Comparison of ENCODE assay signal across 13 cellular contexts in genomic region chr3:55521086-55522060, GRCh38. TPM values are rescaled to one million over a fixed set of nuclear protein-coding genes. Genes with fewer than 3 reads are reported as not detected.
DNase-seq lines count a peak whose midpoint lies in the region; ATAC-seq and TF ChIP-seq lines count a peak whose summit lies in the region.
"Had no signal": no experiment of that assay in that cellular context is flagged by ENCODE, and none has a peak within 500 bp of the region (broad histone marks: within the 10 kb centered on the region; RNA-seq: fewer than 3 reads in every experiment).

No MANE protein-coding gene starts in this region.

- H3F3A ChIP-seq in PC-9 (ENCODE audit: insufficient read depth, low read depth) (peaks cover 28% of the 10 kb centered on the region; the same call in 1 of the 2 replicates), smooth muscle cell (ENCODE audit: low read depth) (no peaks in the 10 kb centered on the region)

- H3K36me3 ChIP-seq in PC-9 (ENCODE audit: low read depth) (no peaks in the 10 kb centered on the region), smooth muscle cell (ENCODE audit: low read depth) (no peaks in the 10 kb centered on the region)

- WGBS in smooth muscle cell (ENCODE audit: low lambda C conversion rate) = 37% methylated on average over 12 of the region's 12 CpGs

- intact Hi-C loops in PC-9 (cut with micrococcal nuclease; ENCODE audit: unreplicated experiment) = no loop called here

- H3K27ac ChIP-seq in PC-9 (peak overlapping the region; percentile 26; the same call in 1 of the 2 replicates), smooth muscle cell (ENCODE audit: low read depth) (no peak overlapping the region)
- H3K27ac ChIP-seq: dorsolateral prefrontal cortex, hepatocyte had no signal

- peak; percentile 83 for DNase-seq in GM04504 (ENCODE audit: low read depth)
- no peak for DNase-seq in PC-9
- peak; percentile 39 for DNase-seq in fibroblast of villous mesenchyme (ENCODE audit: low read depth)
- DNase-seq in smooth muscle cell (lab: John Stamatoyannopoulos, UW; ENCODE audit: unreplicated experiment) = no peak
- no peak for DNase-seq in A172 (ENCODE audit: low spot score)
- DNase-seq: activated CD8-positive, alpha-beta memory T cell treated with anti-CD3 and anti-CD28 coated beads, Interleukin-2, amount 10 ng/mL, durations not matched to agents 7 days and 5 days; activated naive CD8-positive, alpha-beta T cell treated with anti-CD3 and anti-CD28 coated beads, Interleukin-2, amount 50 U/mL, for 24 hours; Calu3; dorsolateral prefrontal cortex; Kasumi-1 had no signal

- POLR2A ChIA-PET in PC-9 (lab: Charles Lee; ENCODE audit: unreplicated experiment) = no interaction called here

- H3K9me3 ChIP-seq in PC-9 (ENCODE audit: insufficient read depth, low read depth) = no peaks in the 10 kb centered on the region
- no peaks in the 10 kb centered on the region for H3K9me3 ChIP-seq in smooth muscle cell (replicated peaks; ENCODE audit: low read depth)

- H2AFZ ChIP-seq in PC-9 (no peak overlapping the region), smooth muscle cell (ENCODE audit: low read depth) (no peak overlapping the region)
- H2AFZ ChIP-seq: hepatocyte had no signal

- H4K20me1 ChIP-seq in PC-9 (ENCODE audit: insufficient read depth) = no peaks in the 10 kb centered on the region
- H4K20me1 ChIP-seq in smooth muscle cell (ENCODE audit: low read depth) = no peaks in the 10 kb centered on the region

- no peak for ATAC-seq in GM19395 (IDR thresholded peaks at IDR 0.05; ENCODE audit: unreplicated experiment)
- ATAC-seq in HG02642 (IDR thresholded peaks at IDR 0.05; ENCODE audit: poor library complexity, unreplicated experiment) = no peak
- ATAC-seq: activated CD8-positive, alpha-beta memory T cell treated with anti-CD3 and anti-CD28 coated beads, Interleukin-2, amount 10 ng/mL, durations not matched to agents 7 days and 5 days; activated naive CD8-positive, alpha-beta T cell treated with anti-CD3 and anti-CD28 coated beads, Interleukin-2, amount 50 U/mL, for 24 hours had no signal

- H3K4me3 ChIP-seq in PC-9 (no peak overlapping the region), fibroblast of villous mesenchyme (ENCODE audit: low read depth, low read length) (no peak overlapping the region), smooth muscle cell (no peak overlapping the region)
- H3K4me3 ChIP-seq: dorsolateral prefrontal cortex, hepatocyte had no signal

- no peaks in the 10 kb centered on the region for H3K9me2 ChIP-seq in PC-9 (ENCODE audit: insufficient read depth)

- H3K9ac ChIP-seq in smooth muscle cell (ENCODE audit: low read depth) = no peak overlapping the region

- H3K4me2 ChIP-seq in PC-9 (no peak overlapping the region), smooth muscle cell (peak overlapping the region; percentile 58)
- H3K4me2 ChIP-seq: hepatocyte had no signal

- no TSS peak for BruUV-seq in PC-9 (replicated peaks; lab: Mats Ljungman, UMichigan)

- H3K27me3 ChIP-seq in PC-9 (ENCODE audit: insufficient read depth, low read depth) (no peaks in the 10 kb centered on the region), smooth muscle cell (ENCODE audit: low read depth) (no peaks in the 10 kb centered on the region)
- H3K27me3 ChIP-seq: dorsolateral prefrontal cortex, hepatocyte had no signal

- H3K4me1 ChIP-seq in PC-9 (replicated peaks; ENCODE audit: insufficient read depth) = peaks cover 50% of the 10 kb centered on the region
- H3K4me1 ChIP-seq in smooth muscle cell (ENCODE audit: low read depth) = peaks cover 25% of the 10 kb centered on the region

- CTCF ChIA-PET in PC-9 (lab: Charles Lee) = no interaction called here

- H3K79me2 ChIP-seq in PC-9 (ENCODE audit: low read depth) (no peaks in the 10 kb centered on the region), smooth muscle cell (ENCODE audit: low read depth) (no peaks in the 10 kb centered on the region)
- H3K79me2 ChIP-seq: hepatocyte had no signal

- TF ChIP-seq CTCF in PC-9 (conservative IDR thresholded peaks at IDR 0.05) = no peak
- TF ChIP-seq CTCF in fibroblast of villous mesenchyme (IDR thresholded peaks at IDR 0.05; ENCODE audit: insufficient read depth, low read depth, low read length) = no peak
- no peak for TF ChIP-seq CTCF in smooth muscle cell (IDR thresholded peaks at IDR 0.05; ENCODE audit: borderline replicate concordance, insufficient read depth, poor library complexity, severe bottlenecking)

RNA-seq across cellular contexts. Expression of gene WNT5A, which starts 34.3 kb away (rescaled TPM):
- 146 and 174 TPM in 2 replicates for total RNA-seq in PC-9 (2021)
- 1,105 and 1,763 TPM in 2 replicates for total RNA-seq in fibroblast of villous mesenchyme
- 54.8 and 81.8 TPM in 2 replicates for total RNA-seq in smooth muscle cell
- polyA plus RNA-seq in smooth muscle cell = 12.0 and 20.8 TPM in 2 replicates
- total RNA-seq in A172 (2014; rRNA removed; shearing (Covaris generic)) = 10.1 and 15.6 TPM in 2 replicates

Comparison
In these comparisons a context has a peak if more than half of its experiments do, and no peak if none do; other contexts are left out.
1. DNase-seq: peak in GM04504 (single experiment) and fibroblast of villous mesenchyme (single experiment); none in PC-9 (0 of 2), smooth muscle cell (single experiment) and A172 (single experiment).